Comparison of ENCODE assay signal across 7 cellular contexts in genomic region chr1:24779199-24779598, GRCh38. TPM values are rescaled to one million over a fixed set of nuclear protein-coding genes. Genes with fewer than 3 reads are reported as not detected.
A peak's percentile ranks its signal among the peaks of the same experiment; 100 is the strongest.
DNase-seq lines count a peak whose midpoint lies in the region; ATAC-seq, FAIRE-seq and TF ChIP-seq lines count a peak whose summit lies in the region.
"Not testable (repeated sequence)": the region's sequence is repeated elsewhere in the genome, so short reads cannot be mapped to it uniquely, and the experiment has no call there.

No MANE protein-coding gene starts in this region.

- not testable (repeated sequence) for H2BK120ac ChIP-seq in H1 (replicated peaks; ENCODE audit: low read depth, low read length)

- ATAC-seq in WTC11: not testable (repeated sequence)
- peak; percentile 11 for ATAC-seq in left lobe of liver

- intact Hi-C loops in sigmoid colon (cut with DNase I); uterus (cut with DNase I; ENCODE audit: low total_unique reads): not testable (repeated sequence)

- H2BK15ac ChIP-seq in H1 (ENCODE audit: low read length): not testable (repeated sequence)

- H3K14ac ChIP-seq in H1 (ENCODE audit: insufficient read length): not testable (repeated sequence)

- H3K27me3 Mint-ChIP-seq in WTC11 (ENCODE audit: low read depth); osteocyte (ENCODE audit: unreplicated experiment): not testable (repeated sequence)

- H3K9me2 ChIP-seq in GM23248 (ENCODE audit: insufficient read depth): not testable (repeated sequence)

- H3K56ac ChIP-seq in H1 (replicated peaks; ENCODE audit: insufficient read length, low read depth, low read length): not testable (repeated sequence)

- not testable (repeated sequence) for H3K4me3 Mint-ChIP-seq in WTC11; osteocyte (ENCODE audit: unreplicated experiment)

- not testable (repeated sequence) for H3K4me2 ChIP-seq in GM23248 (ENCODE audit: unreplicated experiment); H1 (ENCODE audit: insufficient read depth in 1 of 2, low read depth in 2 of 2, low read length in 2 of 2)

- not testable (repeated sequence) for H2BK5ac ChIP-seq in H1 (ENCODE audit: low read depth, low read length)

- H4K5ac ChIP-seq in H1 (ENCODE audit: insufficient read length, low read depth, low read length): not testable (repeated sequence)

- not testable (repeated sequence) for TF ChIP-seq POLR2A in H1 (IDR thresholded peaks at IDR 0.05; ENCODE audit: control extremely low read depth in 1 of 2, low read depth in 2 of 2, low read length in 2 of 2); sigmoid colon (IDR thresholded peaks at IDR 0.05); uterus (IDR thresholded peaks at IDR 0.05)

- peaks cover 58% of the 10 kb centered on the region for H3K4me1 ChIP-seq in GM23248 (ENCODE audit: insufficient read depth)
- H3K4me1 ChIP-seq in H1 (replicated peaks in 1 of 4; ENCODE audit: control insufficient read depth in 3 of 4, insufficient read depth in 4 of 4, low read length in 3 of 4); uterus: not testable (repeated sequence)
- H3K4me1 ChIP-seq in sigmoid colon: peaks cover 0 to 77% (median 52%) of the 10 kb centered on the region in 4 donors

- H4K8ac ChIP-seq in H1 (ENCODE audit: extremely low read depth, insufficient read depth, low read length): not testable (repeated sequence)

- not testable (repeated sequence) for H3K23ac ChIP-seq in H1 (ENCODE audit: insufficient read length)

- H3K27ac Mint-ChIP-seq in WTC11 (peak overlapping the region; percentile 58), osteocyte (ENCODE audit: unreplicated experiment) (peak overlapping the region; percentile 20)

- in situ Hi-C loops in GM23248 (cut with MboI): not testable (repeated sequence)

- not testable (repeated sequence) for H3K36me3 Mint-ChIP-seq in WTC11
- peaks cover 21% of the 10 kb centered on the region for H3K36me3 Mint-ChIP-seq in osteocyte (ENCODE audit: unreplicated experiment)

- TF ChIP-seq RAD21 in H1 (IDR thresholded peaks at IDR 0.05 in 1 of 2, conservative IDR thresholded peaks at IDR 0.05 in 1 of 2; ENCODE audit: low read depth in 2 of 2, low read length in 2 of 2): not testable (repeated sequence)

- peak overlapping the region; percentile 41; the same call in 1 of the 2 replicates for H3K27ac ChIP-seq in GM23248
- H3K27ac ChIP-seq in H1 (ENCODE audit: low read depth, low read length): not testable (repeated sequence)
- H3K27ac ChIP-seq in sigmoid colon: peak overlapping the region in 3 of 4 donors; percentile 32 to 66 (median 51)
- H3K27ac ChIP-seq in uterus: peak overlapping the region; percentile 27 to 99

- 91 to 97% methylated on average over 8 of the region's 8 CpGs for WGBS in GM23248 (ENCODE audit: low coverage in 1 of 2, low lambda C conversion rate in 2 of 2, missing lambda C conversion rate in 2 of 2), 2 experiments
- 97% methylated on average over 8 of the region's 8 CpGs; no CpG with 5 or more reads in 1 of the 2 experiments for WGBS in H1 (ENCODE audit: extremely low coverage in 1 of 2, insufficient coverage in 1 of 2, insufficient read length in 1 of 2, insufficient replicate concordance in 2 of 2, low coverage in 1 of 2, low lambda C conversion rate in 2 of 2, missing lambda C conversion rate in 1 of 2), 2 experiments
- WGBS in sigmoid colon, 2 donors: 91 to 92% methylated on average over 8 of the region's 8 CpGs

- not testable (repeated sequence) for H3K9ac ChIP-seq in GM23248; H1 (replicated peaks in 1 of 4; ENCODE audit: extremely low read depth in 1 of 4, low read depth in 3 of 4, low read length in 3 of 4)

- H2BK12ac ChIP-seq in H1 (ENCODE audit: low read depth, low read length): not testable (repeated sequence)

- H3K23me2 ChIP-seq in H1 (ENCODE audit: low read depth, low read length): not testable (repeated sequence)

- not testable (repeated sequence) for H3K9me3 Mint-ChIP-seq in WTC11; osteocyte (ENCODE audit: unreplicated experiment)

- H3K4ac ChIP-seq in H1 (replicated peaks; ENCODE audit: insufficient read length, low read depth, low read length): not testable (repeated sequence)

- peaks cover 36% of the 10 kb centered on the region for H3K36me3 ChIP-seq in GM23248 (ENCODE audit: low read depth)
- not testable (repeated sequence) for H3K36me3 ChIP-seq in H1 (ENCODE audit: control insufficient read depth in 2 of 4, insufficient read depth in 4 of 4, low read length in 3 of 4); sigmoid colon; uterus

- TF ChIP-seq EP300 in H1 (IDR thresholded peaks at IDR 0.05; ENCODE audit: borderline replicate concordance in 1 of 2, low read depth in 2 of 2, low read length in 2 of 2); sigmoid colon (IDR thresholded peaks at IDR 0.05): not testable (repeated sequence)

- not testable (repeated sequence) for FAIRE-seq in H1 (lab: Jason Lieb, UNC)

- CTCF ChIA-PET in WTC11 (lab: Charles Lee) (interaction anchor here (1.5 kb wide), 1 partner anchor 56 kb away, joined by 3 read pairs; no protein-coding TSS in a partner anchor), H1 (lab: Charles Lee; ENCODE audit: partially characterized antibody) (interaction anchor here (0.8 to 3.8 kb wide), 4 partner anchors 9 to 233 kb away, joined by 3 to 10 read pairs (median 3); no protein-coding TSS in a partner anchor)

- not testable (repeated sequence) for H4K91ac ChIP-seq in H1 (replicated peaks; ENCODE audit: insufficient read length, low read length)

- H3F3A ChIP-seq in GM23248 (ENCODE audit: insufficient read depth): peaks cover 98% of the 10 kb centered on the region

- TF ChIP-seq CTCF in WTC11 (IDR thresholded peaks at IDR 0.05); H1 (IDR thresholded peaks at IDR 0.05; ENCODE audit: control extremely low read depth in 1 of 3, insufficient read depth in 1 of 3, low read depth in 1 of 3, low read length in 3 of 3); osteocyte (IDR thresholded peaks at IDR 0.05); sigmoid colon (IDR thresholded peaks at IDR 0.05); uterus (IDR thresholded peaks at IDR 0.05): not testable (repeated sequence)

- POLR2A ChIA-PET in WTC11 (lab: Charles Lee): not testable (repeated sequence)
- POLR2A ChIA-PET in H1 (lab: Charles Lee; ENCODE audit: partially characterized antibody): interaction anchor here (0.6 to 1.5 kb wide), 3 partner anchors 13 to 34 kb away, joined by 3 to 4 read pairs (median 4); partner anchors contain the start of gene CLIC4

- H2AK5ac ChIP-seq in H1 (ENCODE audit: low read depth, low read length): not testable (repeated sequence)

- H3K79me2 ChIP-seq in GM23248 (ENCODE audit: insufficient read depth) (peaks cover 100% of the 10 kb centered on the region), H1 (ENCODE audit: control insufficient read depth in 1 of 2, insufficient read depth in 2 of 2, low read length in 2 of 2) (peaks cover 17 to 98% of the 10 kb centered on the region in 2 experiments)

- DNase-seq in GM23248; WTC11 (ENCODE audit: low spot score); H1 (ENCODE audit: low read depth in 1 of 2, low spot score in 2 of 2); left lobe of liver (ENCODE audit: low spot score); osteocyte (ENCODE audit: extremely low spot score, unreplicated experiment); sigmoid colon; uterus: not testable (repeated sequence)

- H3K27me3 ChIP-seq in GM23248 (replicated peaks; ENCODE audit: insufficient read depth); H1 (replicated peaks in 1 of 4; ENCODE audit: control insufficient read depth in 3 of 4, extremely low read depth in 1 of 4, insufficient read depth in 3 of 4, low read length in 3 of 4); sigmoid colon; uterus: not testable (repeated sequence)

- not testable (repeated sequence) for H2BK20ac ChIP-seq in H1 (ENCODE audit: low read length)

- peaks cover 11% of the 10 kb centered on the region; the same call in 1 of the 2 replicates for H3K79me1 ChIP-seq in H1 (ENCODE audit: low read depth, low read length)

- H3K18ac ChIP-seq in H1 (ENCODE audit: extremely low read depth, low read length): not testable (repeated sequence)

- H2AFZ ChIP-seq in GM23248; H1 (ENCODE audit: low read length): not testable (repeated sequence)

- H4K20me1 ChIP-seq in GM23248 (ENCODE audit: insufficient read depth) (peaks cover 82% of the 10 kb centered on the region), H1 (replicated peaks in 1 of 2; ENCODE audit: control insufficient read depth in 1 of 2, insufficient read depth in 2 of 2, low read length in 2 of 2) (peaks cover 10 to 30% of the 10 kb centered on the region in 2 experiments)

- peaks cover 46% of the 10 kb centered on the region for H3K4me1 Mint-ChIP-seq in WTC11
- peaks cover 52% of the 10 kb centered on the region for H3K4me1 Mint-ChIP-seq in osteocyte (ENCODE audit: unreplicated experiment)

- not testable (repeated sequence) for H3K9me3 ChIP-seq in GM23248 (ENCODE audit: low read depth); H1 (ENCODE audit: insufficient read depth in 2 of 2, low read depth in 1 of 2, low read length in 1 of 2); sigmoid colon; uterus

- H3K4me3 ChIP-seq in GM23248; H1 (ENCODE audit: extremely low read depth in 1 of 4, insufficient read depth in 2 of 4, low read depth in 3 of 4, low read length in 4 of 4); sigmoid colon; uterus: not testable (repeated sequence)

RNA-seq across cellular contexts. Expression of gene CLIC4, which starts 34.0 kb away (rescaled TPM):
- total RNA-seq in GM23248 (2014; rRNA removed; shearing (Covaris generic)): 1,589 and 1,665 TPM in 2 replicates
- polyA plus RNA-seq in GM23248 (2016; fragmentation: Nextera tagmentation; extraction: Ambion mirVana): 1,380 and 1,381 TPM in 2 replicates
- total RNA-seq in WTC11 (2021): 248 to 262 TPM (median 260 TPM) in 3 replicates
- total RNA-seq in H1 (2021; fragmentation: NEBNext Ultra II Directional; extraction: Animal tissue kit (Norgen Biotek cat#: 25700)): 281 and 293 TPM in 2 replicates
- polyA plus RNA-seq in H1 (2011; rRNA removed): 75.1 and 77.5 TPM in 2 replicates
- 106 TPM for polyA plus RNA-seq in H1 (2011; cell fraction: cytosol; rRNA removed)
- polyA plus RNA-seq in H1 (2011; cell fraction: nucleus; rRNA removed): 36.4 TPM
- polyA plus RNA-seq in H1 (2012, experiment 1 of 2): 90.8 to 156 TPM (median 113 TPM) in 4 replicates
- 23.0 TPM for polyA plus RNA-seq in H1 (2012, experiment 2 of 2)
- 121 TPM for polyA plus RNA-seq in H1 (2013, experiment 1 of 2)
- polyA plus RNA-seq in H1 (2013, experiment 2 of 2): 134 TPM
- 54.2 and 97.8 TPM in 2 replicates for polyA minus RNA-seq in H1 (2011; rRNA and poly(A)+ RNA removed)
- 103 TPM for polyA minus RNA-seq in H1 (2011; cell fraction: cytosol; rRNA and poly(A)+ RNA removed)
- 90.3 TPM for polyA minus RNA-seq in H1 (2011; cell fraction: nucleus; rRNA and poly(A)+ RNA removed)
- total RNA-seq in left lobe of liver: 54.4 TPM
- total RNA-seq in osteocyte: 369 and 370 TPM in 2 replicates
- 100 to 1,000 TPM; 334 to 443 (median 385) TPM for total RNA-seq in sigmoid colon
- 10 to 100 TPM; 37.8 to 39.9 (median 37.9) TPM for polyA plus RNA-seq in sigmoid colon
- total RNA-seq in uterus: 100 to 1,000 TPM; 294 to 434 (median 374) TPM
